21 cellular contexts compared by ENCODE assay signal in the genomic region with DNA sequence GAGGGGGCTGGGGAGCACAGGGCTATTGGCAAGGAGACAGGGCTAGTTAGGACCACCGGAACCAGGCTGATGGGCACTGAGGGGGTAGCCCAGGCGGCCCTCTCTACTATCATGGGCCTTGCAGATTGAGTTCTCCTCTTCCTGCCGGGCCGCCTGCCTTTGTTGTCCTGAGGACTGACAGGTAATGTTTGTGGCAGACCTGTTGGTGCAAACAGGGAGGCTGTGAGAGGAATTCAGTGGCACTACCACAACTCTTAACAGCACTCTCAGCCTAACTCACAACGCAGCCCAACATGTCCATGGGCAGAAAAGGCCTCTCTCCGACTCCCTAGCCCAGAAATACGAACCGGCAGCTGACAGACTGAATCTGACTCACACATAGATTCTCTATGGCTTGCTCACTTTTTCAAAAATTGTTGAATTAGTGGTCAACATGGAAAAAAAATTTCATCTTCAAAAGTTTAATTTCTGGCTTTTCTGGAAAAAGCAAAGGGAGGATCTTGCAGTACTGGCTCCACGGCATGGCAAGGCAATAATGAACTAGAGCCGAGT. TPM values are rescaled to one million over a fixed set of nuclear protein-coding genes. Genes with fewer than 3 reads are reported as not detected.
DNase-seq lines count a peak whose midpoint lies in the region; ATAC-seq and TF ChIP-seq lines count a peak whose summit lies in the region.
"Had no signal": no experiment of that assay in that cellular context is flagged by ENCODE, and none has a peak within 500 bp of the region (broad histone marks: within the 10 kb centered on the region; RNA-seq: fewer than 3 reads in every experiment).

No MANE protein-coding gene starts in this region.

- H3K4me2 ChIP-seq in trophoblast cell (ENCODE audit: low read length), result no peak overlapping the region

- no peaks in the 10 kb centered on the region; the same call in 1 of the 2 replicates for H3K36me3 Mint-ChIP-seq in WTC11
- H3K36me3 Mint-ChIP-seq in CD8-positive, alpha-beta memory T cell, result no peaks in the 10 kb centered on the region
- H3K36me3 Mint-ChIP-seq: activated naive CD8-positive, alpha-beta T cell treated with anti-CD3 and anti-CD28 coated beads for 36 hours; mesothelial cell of epicardium had no signal

- no peak overlapping the region for H3K4me3 ChIP-seq in fibroblast of the aortic adventitia (ENCODE audit: low read depth, low read length)
- no peak overlapping the region for H3K4me3 ChIP-seq in trophoblast cell (ENCODE audit: low read depth, low read length)
- no peak overlapping the region for H3K4me3 ChIP-seq in CD8-positive, alpha-beta memory T cell (ENCODE audit: low read length)
- H3K4me3 ChIP-seq: esophagus squamous epithelium, GM12878, prostate gland, transverse colon had no signal

- no peaks in the 10 kb centered on the region for H3K79me1 ChIP-seq in trophoblast cell (ENCODE audit: low read length)

- H3K79me2 ChIP-seq in trophoblast cell (ENCODE audit: control insufficient read depth, insufficient read depth, low read length, poor library complexity), result no peaks in the 10 kb centered on the region

- peaks cover 6 to 14% of the 10 kb centered on the region in 2 experiments for H3K4me1 ChIP-seq in trophoblast cell (ENCODE audit: control insufficient read depth in 1 of 2, insufficient read depth in 2 of 2, low read length in 2 of 2)
- peaks cover 5% of the 10 kb centered on the region for H3K4me1 ChIP-seq in CD8-positive, alpha-beta memory T cell (ENCODE audit: insufficient read depth, low read length)
- H3K4me1 ChIP-seq: prostate gland had no signal

- CTCF ChIA-PET in WTC11 (lab: Charles Lee), result interaction anchor here (1.1 to 10.5 kb wide), 5 partner anchors 14 to 745 kb away, joined by 5 to 245 read pairs (median 35); partner anchors contain the start of gene KCNJ5
- CTCF ChIA-PET in CD8-positive, alpha-beta memory T cell (lab: Charles Lee), result interaction anchor here (6.6 kb wide), 1 partner anchor 17 kb away, joined by 43 read pairs; no protein-coding TSS in a partner anchor

- H3K9me3 Mint-ChIP-seq in WTC11, result no peaks in the 10 kb centered on the region; the same call in 1 of the 2 replicates
- H3K9me3 Mint-ChIP-seq in CD8-positive, alpha-beta memory T cell, result no peaks in the 10 kb centered on the region
- H3K9me3 Mint-ChIP-seq: activated naive CD8-positive, alpha-beta T cell treated with anti-CD3 and anti-CD28 coated beads for 36 hours; mesothelial cell of epicardium had no signal

- no peak overlapping the region for H3K14ac ChIP-seq in trophoblast cell (ENCODE audit: low read length)

- peaks cover 40% of the 10 kb centered on the region for H3K4me1 Mint-ChIP-seq in WTC11
- H3K4me1 Mint-ChIP-seq in CD8-positive, alpha-beta memory T cell, result peaks cover 13 to 25% (median 17%) of the 10 kb centered on the region in 3 donors

- POLR2A ChIA-PET in WTC11 (lab: Charles Lee), result interaction anchor here (1.4 to 1.5 kb wide), 2 partner anchors 9 to 11 kb away, joined by 3 to 8 read pairs; partner anchors contain the start of gene KCNJ5
- POLR2A ChIA-PET in CD8-positive, alpha-beta memory T cell (lab: Charles Lee), result no interaction called here

- H2AFZ ChIP-seq in trophoblast cell (ENCODE audit: insufficient read depth, low read length, poor library complexity), result no peak overlapping the region

- H3K27ac Mint-ChIP-seq in WTC11, result no peak overlapping the region
- H3K27ac Mint-ChIP-seq in CD8-positive, alpha-beta memory T cell, result no peak overlapping the region
- H3K27ac Mint-ChIP-seq: activated naive CD8-positive, alpha-beta T cell treated with anti-CD3 and anti-CD28 coated beads for 36 hours; mesothelial cell of epicardium had no signal

- no peak overlapping the region for H2BK5ac ChIP-seq in trophoblast cell (ENCODE audit: low read depth, low read length, poor library complexity)

- H3K23ac ChIP-seq in trophoblast cell (ENCODE audit: low read length), result no peak overlapping the region

- no peak overlapping the region for H4K91ac ChIP-seq in trophoblast cell (ENCODE audit: low read depth, low read length)

- no peak overlapping the region for H2BK12ac ChIP-seq in trophoblast cell (ENCODE audit: low read length)

- H3K18ac ChIP-seq in trophoblast cell (ENCODE audit: low read length), result no peak overlapping the region

- H4K8ac ChIP-seq in trophoblast cell (ENCODE audit: low read depth, low read length), result no peak overlapping the region

- H3K9me3 ChIP-seq in trophoblast cell (ENCODE audit: insufficient read depth, low read depth, low read length), result peaks cover 2% of the 10 kb centered on the region
- no peaks in the 10 kb centered on the region for H3K9me3 ChIP-seq in CD8-positive, alpha-beta memory T cell (ENCODE audit: low read length)
- H3K9me3 ChIP-seq: esophagus squamous epithelium, prostate gland, transverse colon had no signal

- TF ChIP-seq CTCF in WTC11 (IDR thresholded peaks at IDR 0.05) (no peak), fibroblast of the aortic adventitia (IDR thresholded peaks at IDR 0.05; ENCODE audit: insufficient read depth, low read length) (no peak)

- H3K27me3 Mint-ChIP-seq in WTC11 (ENCODE audit: low read depth), result peaks cover 93% of the 10 kb centered on the region
- peaks cover 9 to 16% of the 10 kb centered on the region in 2 donors for H3K27me3 Mint-ChIP-seq in CD8-positive, alpha-beta memory T cell

- no peak overlapping the region for H3K4ac ChIP-seq in trophoblast cell (ENCODE audit: low read depth, low read length)

- no CpG with 5 or more reads among the region's 10 CpGs for WGBS in trophoblast cell (ENCODE audit: extremely low coverage, insufficient coverage, insufficient read length)

- peaks cover 51% of the 10 kb centered on the region for H3K27me3 ChIP-seq in trophoblast cell (ENCODE audit: insufficient read depth, low read length)
- peaks cover 7% of the 10 kb centered on the region for H3K27me3 ChIP-seq in CD8-positive, alpha-beta memory T cell (ENCODE audit: insufficient read depth, low read length, poor library complexity, severe bottlenecking)

- H2AK5ac ChIP-seq in trophoblast cell (ENCODE audit: low read length), result no peak overlapping the region

- H2BK120ac ChIP-seq in trophoblast cell (ENCODE audit: insufficient read depth, low read length, poor library complexity), result no peak overlapping the region

- ATAC-seq in WTC11 (no peak), GM18870 (IDR thresholded peaks at IDR 0.05; ENCODE audit: unreplicated experiment) (no peak)
- ATAC-seq: GM12878 had no signal

- H4K12ac ChIP-seq in trophoblast cell (ENCODE audit: low read depth, low read length), result no peak overlapping the region

- DNase-seq in GM03348 (ENCODE audit: low spot score) (peak; percentile 74), WTC11 (ENCODE audit: low spot score) (no peak), fibroblast of the aortic adventitia (ENCODE audit: low read depth) (peak; percentile 35), trophoblast cell (peak; percentile 40 to 61), hypothalamus (lab: John Stamatoyannopoulos, UW) (no peak), occipital lobe (lab: John Stamatoyannopoulos, UW) (no peak)
- no peak for DNase-seq in CD8-positive, alpha-beta memory T cell
- DNase-seq: activated CD4-positive, CD25-positive, alpha-beta regulatory T cell treated with anti-CD3 and anti-CD28 coated beads, Interleukin-2, amount 50 U/mL, for 72 hours; activated naive CD8-positive, alpha-beta T cell treated with anti-CD3 and anti-CD28 coated beads for 36 hours; DMS79; esophagus squamous epithelium; NCI-H1417 treated with DMSO at 0.1 percent for 48 hours; NCI-H510A treated with DMSO at 0.1 percent for 48 hours; OCI-M1; transverse colon had no signal

- H3K9ac ChIP-seq in trophoblast cell (ENCODE audit: low read length), result no peak overlapping the region

- H3K4me3 Mint-ChIP-seq in WTC11, result peak overlapping the region; percentile 55
- peak overlapping the region in 1 of 7 donors; percentile 27 for H3K4me3 Mint-ChIP-seq in CD8-positive, alpha-beta memory T cell
- H3K4me3 Mint-ChIP-seq: activated naive CD8-positive, alpha-beta T cell treated with anti-CD3 and anti-CD28 coated beads for 36 hours; mesothelial cell of epicardium had no signal

- H3K27ac ChIP-seq in trophoblast cell (ENCODE audit: low read depth, low read length), result no peak overlapping the region
- H3K27ac ChIP-seq in CD8-positive, alpha-beta memory T cell (ENCODE audit: low read depth, low read length), result no peak overlapping the region
- H3K27ac ChIP-seq: esophagus squamous epithelium, prostate gland, transverse colon had no signal

- no peaks in the 10 kb centered on the region for H3K36me3 ChIP-seq in trophoblast cell (ENCODE audit: control insufficient read depth in 1 of 2, insufficient read depth in 2 of 2, low read length in 2 of 2)
- no peaks in the 10 kb centered on the region for H3K36me3 ChIP-seq in CD8-positive, alpha-beta memory T cell (ENCODE audit: insufficient read depth, low read length)
- H3K36me3 ChIP-seq: esophagus squamous epithelium, prostate gland, transverse colon had no signal

TF ChIP-seq in WTC11, 78 proteins besides CTCF, POLR2A, EP300 and RAD21 (continues in another document):
- no peak for TF ChIP-seq PRRX2 (CRISPR knock-in tag; IDR thresholded peaks at IDR 0.05)

RNA-seq across cellular contexts. Expression of gene KCNJ5, which starts 11.4 kb away (rescaled TPM):
- total RNA-seq in WTC11 (2021) (0.09 to 0.23 TPM (median 0.22 TPM) in 3 replicates), fibroblast of the aortic adventitia (ENCODE audit: low replicate concordance) (0.09 TPM in 1 of 2 replicates, not detected in the other), occipital lobe (1.6 TPM)
- 0.10 TPM in 2 replicates for polyA plus RNA-seq in trophoblast cell (2013)
- total RNA-seq in CD8-positive, alpha-beta memory T cell, result under 1 TPM in 1 of 2 experiments, not detected in 1; 0.04 TPM
- not detected for polyA plus RNA-seq in CD8-positive, alpha-beta memory T cell
- total RNA-seq: activated naive CD8-positive, alpha-beta T cell treated with anti-CD3 and anti-CD28 coated beads for 36 hours; GM12878; T-helper 1 cell treated with Interleukin-12 subunit alpha and Interleukin-12 subunit beta and Interleukin-4 antibody, amounts not matched to agents 30 ng/mL and 1 ng/mL, for 36 hours had no signal
- polyA plus RNA-seq: BJ had no signal

RNA-seq across cellular contexts. Expression of gene KCNJ1, which starts 35.5 kb away (rescaled TPM):
- total RNA-seq in WTC11 (2021), result 0.07 to 0.24 TPM (median 0.16 TPM) in 3 replicates
- total RNA-seq in fibroblast of the aortic adventitia (ENCODE audit: low replicate concordance), result 0.25 TPM in 1 of 2 replicates, not detected in the other
- polyA plus RNA-seq in trophoblast cell (2013), result not detected in 2 replicates
- not detected for total RNA-seq in CD8-positive, alpha-beta memory T cell
- not detected for polyA plus RNA-seq in CD8-positive, alpha-beta memory T cell
- not detected for total RNA-seq in occipital lobe
- total RNA-seq: activated naive CD8-positive, alpha-beta T cell treated with anti-CD3 and anti-CD28 coated beads for 36 hours; GM12878; mesothelial cell of epicardium; prostate gland; T-helper 1 cell treated with Interleukin-12 subunit alpha and Interleukin-12 subunit beta and Interleukin-4 antibody, amounts not matched to agents 30 ng/mL and 1 ng/mL, for 36 hours; transverse colon had no signal
- polyA plus RNA-seq: BJ, GM12878 had no signal

RNA-seq across cellular contexts. Expression of gene TP53AIP1, which starts 40.1 kb away (rescaled TPM):
- total RNA-seq in WTC11 (2021) (0.07 TPM in 1 of 3 replicates, not detected in the others), fibroblast of the aortic adventitia (ENCODE audit: low replicate concordance) (not detected in 2 replicates), occipital lobe (0.47 TPM)
- polyA plus RNA-seq in trophoblast cell (2013), result 0.22 TPM in 2 replicates
- not detected for total RNA-seq in CD8-positive, alpha-beta memory T cell
- polyA plus RNA-seq in CD8-positive, alpha-beta memory T cell, result not detected
- total RNA-seq: activated naive CD8-positive, alpha-beta T cell treated with anti-CD3 and anti-CD28 coated beads for 36 hours; GM12878; T-helper 1 cell treated with Interleukin-12 subunit alpha and Interleukin-12 subunit beta and Interleukin-4 antibody, amounts not matched to agents 30 ng/mL and 1 ng/mL, for 36 hours had no signal
- polyA plus RNA-seq: BJ had no signal

Comparison
In these comparisons a context has a peak if more than half of its experiments do, and no peak if none do; other contexts are left out.
1. DNase-seq: peak in GM03348 (single experiment), fibroblast of the aortic adventitia (single experiment) and trophoblast cell (2 of 2); none in WTC11 (single experiment), hypothalamus (0 of 51), CD8-positive, alpha-beta memory T cell (0 of 5) and occipital lobe (single experiment).